9 cellular contexts compared by ENCODE assay signal in genomic region chr7:21526448-21526847, GRCh38. TPM values are rescaled to one million over a fixed set of nuclear protein-coding genes. Genes with fewer than 3 reads are reported as not detected.
"Had no signal": no experiment of that assay in that cellular context is flagged by ENCODE, and none has a peak within 500 bp of the region (broad histone marks: within the 10 kb centered on the region; RNA-seq: fewer than 3 reads in every experiment).

No MANE protein-coding gene starts in this region.

- H3K27me3 Mint-ChIP-seq: IgD-negative memory B cell had no signal

- DNase-seq: GOT3, H9, HCEC 1CT, HFFc6 had no signal

- H3K27ac ChIP-seq: GM23248, HL-60, KMS-11 had no signal

- H3K4me1 Mint-ChIP-seq: H9, IgD-negative memory B cell had no signal

- H2AFZ ChIP-seq: GM23248 had no signal

- H3K4me3 Mint-ChIP-seq: H9, HFFc6, IgD-negative memory B cell had no signal

- H3K4me2 ChIP-seq: KMS-11 had no signal

- H3K4me3 ChIP-seq: GM23248 had no signal

- H3K27ac Mint-ChIP-seq: H9, HFFc6, IgD-negative memory B cell had no signal

RNA-seq across cellular contexts. Expression of gene DNAH11, which starts 16.4 kb away (rescaled TPM):
- total RNA-seq: HepG2 had no signal
- polyA plus RNA-seq: HepG2, IgD-negative memory B cell had no signal
